ENCODE assay signal across 10 cellular contexts in genomic region chr7:13778967-13779366, GRCh38.
A peak's percentile ranks its signal among the peaks of the same experiment; 100 is the strongest.
DNase-seq lines count a peak whose midpoint lies in the region; ATAC-seq lines count a peak whose summit lies in the region.
"Had no signal": no experiment of that assay in that cellular context is flagged by ENCODE, and none has a peak within 500 bp of the region (broad histone marks: within the 10 kb centered on the region; RNA-seq: fewer than 3 reads in every experiment).

No MANE protein-coding gene starts in this region.

- in situ Hi-C loops in KBM-7 (cut with MboI; ENCODE audit: low pct_unique_long_range_greater_than_20kb, low sequenced_read_pairs): no loop called here

- ATAC-seq in HG02588 (IDR thresholded peaks at IDR 0.05; ENCODE audit: unreplicated experiment): no peak

- DNase-seq in GM03348 (ENCODE audit: low spot score) (peak; percentile 54), HT1080 (ENCODE audit: low read depth) (peak; percentile 93), amniotic epithelial cell (ENCODE audit: low read depth) (peak; percentile 7), myocyte (ENCODE audit: low read depth) (peak; percentile 24), KBM-7 (no peak), AG08396 (ENCODE audit: low spot score) (no peak)
- no peak for DNase-seq in activated CD4-positive, CD25-positive, alpha-beta regulatory T cell (lab: John Stamatoyannopoulos, UW)
- DNase-seq: activated naive CD4-positive, alpha-beta T cell treated with anti-CD3 and anti-CD28 coated beads, Interleukin-2, amount 50 U/mL, for 16 hours; effector CD4-positive, alpha-beta T cell had no signal

Comparison
In these comparisons a context has a peak if more than half of its experiments do, and no peak if none do; other contexts are left out.
1. DNase-seq: peak in GM03348 (single experiment), HT1080 (single experiment), amniotic epithelial cell (single experiment) and myocyte (single experiment); none in KBM-7 (single experiment), activated CD4-positive, CD25-positive, alpha-beta regulatory T cell (0 of 4) and AG08396 (single experiment).